Comparison of ENCODE assay signal across 27 cellular contexts in the genomic region with DNA sequence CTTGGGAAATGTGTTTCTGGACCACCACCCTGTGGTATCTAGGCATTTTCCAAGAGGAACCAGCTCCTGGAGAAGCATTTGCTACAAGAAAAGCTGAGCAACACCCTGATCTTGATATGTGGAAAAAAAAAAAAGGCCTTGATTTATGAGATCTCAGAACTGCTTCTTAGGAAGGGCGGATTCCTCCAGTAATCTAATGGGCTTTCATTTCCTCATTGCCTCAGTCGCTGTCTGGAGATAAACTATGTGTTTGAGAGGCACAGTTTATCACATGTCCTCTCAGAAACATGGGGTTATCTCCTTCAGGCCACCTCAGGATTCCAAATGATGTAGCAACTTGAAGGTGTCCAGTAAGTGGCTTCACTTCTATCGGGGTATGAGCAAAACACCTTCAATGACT. TPM values are rescaled to one million over a fixed set of nuclear protein-coding genes. Genes with fewer than 3 reads are reported as not detected.
A peak's percentile ranks its signal among the peaks of the same experiment; 100 is the strongest.
DNase-seq lines count a peak whose midpoint lies in the region; ATAC-seq, FAIRE-seq and TF ChIP-seq lines count a peak whose summit lies in the region.
"Had no signal": no experiment of that assay in that cellular context is flagged by ENCODE, and none has a peak within 500 bp of the region (broad histone marks: within the 10 kb centered on the region; RNA-seq: fewer than 3 reads in every experiment).

No MANE protein-coding gene starts in this region.

- 45% methylated on average over 3 of the region's 3 CpGs for WGBS in right cardiac atrium
- 5% methylated on average over 3 of the region's 3 CpGs for WGBS in HepG2 (ENCODE audit: low lambda C conversion rate)

- H3K27ac ChIP-seq in right cardiac atrium (ENCODE audit: low read length), result peak overlapping the region; percentile 6
- H3K27ac ChIP-seq in VCaP, result peak overlapping the region; percentile 97
- H3K27ac ChIP-seq in HepG2 (ENCODE audit: extremely low read length, insufficient read depth, low read length), result no peak overlapping the region
- H3K27ac ChIP-seq: epithelial cell of prostate, GM23248, uterus had no signal

- H3K4me2 ChIP-seq in HepG2 (ENCODE audit: low read depth, low read length), result peak overlapping the region; percentile 43

- no peaks in the 10 kb centered on the region for H3K9me3 ChIP-seq in right cardiac atrium (ENCODE audit: control insufficient read depth, low read length)
- no peaks in the 10 kb centered on the region for H3K9me3 ChIP-seq in HepG2 (ENCODE audit: low read length)
- H3K9me3 ChIP-seq: uterus had no signal

- peak overlapping the region; percentile 14 for H3K4me3 Mint-ChIP-seq in type B pancreatic cell
- H3K4me3 Mint-ChIP-seq: activated B cell treated with CpG ODN at 0.5 μM for 24 hours; activated CD4-positive, alpha-beta memory T cell treated with anti-CD3 and anti-CD28 coated beads, Interleukin-2, amount 10 ng/mL, durations not matched to agents 7 days and 5 days; CD14-positive monocyte; HFFc6; T-helper 17 cell had no signal

- H3K9me3 Mint-ChIP-seq in type B pancreatic cell, result no peaks in the 10 kb centered on the region
- H3K9me3 Mint-ChIP-seq: activated B cell treated with CpG ODN at 0.5 μM for 24 hours; activated CD4-positive, alpha-beta memory T cell treated with anti-CD3 and anti-CD28 coated beads, Interleukin-2, amount 10 ng/mL, durations not matched to agents 7 days and 5 days; CD14-positive monocyte; HFFc6 had no signal

- no peaks in the 10 kb centered on the region for H4K20me1 ChIP-seq in HepG2 (ENCODE audit: insufficient read depth, low read length)

- DNase-seq in right cardiac atrium, result no peak
- no peak for DNase-seq in left cardiac atrium
- no peak for DNase-seq in HepG2 (ENCODE audit: low spot score)
- no peak for DNase-seq in type B pancreatic cell (ENCODE audit: extremely low spot score, unreplicated experiment)
- DNase-seq in globus pallidus (ENCODE audit: low spot score), result no peak
- DNase-seq in NCI-H1105 (lab: John Stamatoyannopoulos, UW), result no peak
- DNase-seq in OCI-M2 (lab: John Stamatoyannopoulos, UW; ENCODE audit: unreplicated experiment), result no peak
- DNase-seq: activated B cell treated with CpG ODN at 0.5 μM for 24 hours; activated CD4-positive, alpha-beta memory T cell treated with anti-CD3 and anti-CD28 coated beads, Interleukin-2, amount 10 ng/mL, durations not matched to agents 7 days and 5 days; activated gamma-delta T cell; activated T-cell treated with anti-CD3 and anti-CD28 coated beads for 4 hours; caudate nucleus; GM23248; HFFc6; islet precursor cell; Karpas-422; mammary epithelial cell; NCI-H1092 treated with DMSO at 0.1 percent for 48 hours; NCI-H2081; stimulated activated CD4-positive, alpha-beta T cell treated with anti-CD3 and anti-CD28 coated beads, Interleukin-15, amount 100 ng/mL, for 24 hours; stimulated activated CD8-positive, alpha-beta memory T cell treated with anti-CD3 and anti-CD28 coated beads, Interleukin-4, amount 100 ng/mL, for 48 hours; T-helper 17 cell; uterus had no signal

- H3K27ac Mint-ChIP-seq in type B pancreatic cell, result peak overlapping the region; percentile 82
- H3K27ac Mint-ChIP-seq: activated B cell treated with CpG ODN at 0.5 μM for 24 hours; activated CD4-positive, alpha-beta memory T cell treated with anti-CD3 and anti-CD28 coated beads, Interleukin-2, amount 10 ng/mL, durations not matched to agents 7 days and 5 days; CD14-positive monocyte; HFFc6 had no signal

- no peaks in the 10 kb centered on the region for H3K36me3 ChIP-seq in HepG2 (replicated peaks in 1 of 2; ENCODE audit: control insufficient read depth in 1 of 2, insufficient read depth in 2 of 2, low read length in 2 of 2)
- H3K36me3 ChIP-seq: uterus had no signal

- no peaks in the 10 kb centered on the region for H3K79me2 ChIP-seq in HepG2 (ENCODE audit: insufficient read depth, low read length)

- no TSS peak for BruUV-seq in HepG2 (replicated peaks; lab: Mats Ljungman, UMichigan)

- POLR2A ChIA-PET in HepG2 (lab: Yijun Ruan, JAX), result no interaction called here

- H2AFZ ChIP-seq in HepG2 (ENCODE audit: low read length), result no peak overlapping the region
- H2AFZ ChIP-seq: GM23248 had no signal

- TF ChIP-seq POLR2A in HepG2 (IDR thresholded peaks at IDR 0.05; ENCODE audit: insufficient read depth in 1 of 2, low read depth in 2 of 2, low read length in 2 of 2), result no peak

- intact Hi-C loops in right cardiac atrium (cut with DNase I), result no loop called here
- intact Hi-C loops in left cardiac atrium (cut with DNase I), result no loop called here
- intact Hi-C loops in HepG2 (cut with micrococcal nuclease; ENCODE audit: unreplicated experiment), result no loop called here

- H3K27me3 Mint-ChIP-seq in type B pancreatic cell, result peaks cover 3% of the 10 kb centered on the region
- H3K27me3 Mint-ChIP-seq: activated B cell treated with CpG ODN at 0.5 μM for 24 hours; activated CD4-positive, alpha-beta memory T cell treated with anti-CD3 and anti-CD28 coated beads, Interleukin-2, amount 10 ng/mL, durations not matched to agents 7 days and 5 days; T-helper 17 cell had no signal

- no peak overlapping the region for H3K9ac ChIP-seq in HepG2 (ENCODE audit: insufficient read depth, low read depth, low read length)
- H3K9ac ChIP-seq: GM23248 had no signal

- H3K27me3 ChIP-seq in right cardiac atrium (ENCODE audit: control insufficient read depth, insufficient read depth), result no peaks in the 10 kb centered on the region
- H3K27me3 ChIP-seq in HepG2 (ENCODE audit: control insufficient read depth in 1 of 2, insufficient read depth in 2 of 2, low read length in 2 of 2), result no peaks in the 10 kb centered on the region; a peak in 1 of 5 replicates
- H3K27me3 ChIP-seq: uterus had no signal

- in situ Hi-C loops in HepG2 (cut with HindIII; ENCODE audit: extremely low pct_ligation_motif_present, low pct_unique_long_range_greater_than_20kb), result no loop called here

- H3K4me1 Mint-ChIP-seq in type B pancreatic cell (ENCODE audit: unreplicated experiment), result peaks cover 10% of the 10 kb centered on the region
- H3K4me1 Mint-ChIP-seq: activated B cell treated with CpG ODN at 0.5 μM for 24 hours had no signal

- peaks cover 11% of the 10 kb centered on the region for H3K4me1 ChIP-seq in right cardiac atrium (ENCODE audit: control insufficient read depth, insufficient read depth, low read length)
- peaks cover 17% of the 10 kb centered on the region for H3K4me1 ChIP-seq in HepG2 (ENCODE audit: insufficient read depth, low read length)
- H3K4me1 ChIP-seq: uterus had no signal

- no peak overlapping the region for H3K4me3 ChIP-seq in right cardiac atrium (ENCODE audit: low read length)
- H3K4me3 ChIP-seq in HepG2 (replicated peaks in 1 of 3; ENCODE audit: insufficient read depth in 1 of 3, low read depth in 2 of 3, low read length in 3 of 3), result peak overlapping the region in 1 of 3 experiments; percentile 19; a peak in 1 of 6 replicates
- H3K4me3 ChIP-seq: GM23248, uterus had no signal

- CTCF ChIA-PET in HepG2 (lab: Yijun Ruan, JAX; ENCODE audit: low intra/inter-chr PET ratio, low total read pairs), result no interaction called here

- H3K36me3 Mint-ChIP-seq in type B pancreatic cell, result no peaks in the 10 kb centered on the region
- H3K36me3 Mint-ChIP-seq: CD14-positive monocyte had no signal

- no peak for FAIRE-seq in HepG2 (lab: Jason Lieb, UNC)

- TF ChIP-seq EP300 in HepG2 (IDR thresholded peaks at IDR 0.05; ENCODE audit: low read depth in 2 of 2, low read length in 2 of 2), result no peak
- TF ChIP-seq EP300 in HepG2 (CRISPR knock-in tag; IDR thresholded peaks at IDR 0.05; ENCODE audit: borderline replicate concordance), result no peak

- ATAC-seq in right cardiac atrium (no peak), left cardiac atrium (no peak), HepG2 (no peak)
- ATAC-seq: sciatic nerve, T-helper 17 cell had no signal

- TF ChIP-seq CTCF in VCaP (conservative IDR thresholded peaks at IDR 0.05) (no peak), HepG2 (CRISPR knock-in tag; IDR thresholded peaks at IDR 0.05) (no peak), type B pancreatic cell (conservative IDR thresholded peaks at IDR 0.05) (no peak)

- no peak for TF ChIP-seq RAD21 in HepG2 (CRISPR knock-in tag; IDR thresholded peaks at IDR 0.05)

TF ChIP-seq in HepG2, 621 proteins besides CTCF, POLR2A, EP300 and RAD21 (continues in another document):
- TF ChIP-seq TAF1 (CRISPR knock-in tag; IDR thresholded peaks at IDR 0.05) (no peak), PHF21A (CRISPR knock-in tag; IDR thresholded peaks at IDR 0.05) (no peak), LCORL (IDR thresholded peaks at IDR 0.05) (no peak), LCORL (CRISPR knock-in tag; IDR thresholded peaks at IDR 0.05) (no peak), RFX1 (IDR thresholded peaks at IDR 0.05) (no peak), ZNF75D (CRISPR knock-in tag; IDR thresholded peaks at IDR 0.05; ENCODE audit: borderline replicate concordance) (no peak), ZSCAN12 (CRISPR knock-in tag; IDR thresholded peaks at IDR 0.05) (no peak), DNMT3B (CRISPR knock-in tag; conservative IDR thresholded peaks at IDR 0.05) (no peak)

RNA-seq across cellular contexts. Expression of gene ZNF622, which starts 56.5 kb away (rescaled TPM):
- total RNA-seq in right cardiac atrium, result 10 to 100 TPM; 35.9 to 51.0 (median 40.2) TPM
- 44.6 TPM for polyA plus RNA-seq in right cardiac atrium
- 10 to 100 TPM; 24.4 to 30.3 TPM for total RNA-seq in left cardiac atrium
- total RNA-seq in HepG2 (2016; rRNA removed; fragmentation: Illumina TruSeq; extraction: Trizol), result 44.7 and 50.2 TPM in 2 replicates
- total RNA-seq in HepG2 (2016; cell fraction: cytosol; rRNA removed; fragmentation: Illumina TruSeq; extraction: Trizol; ENCODE audit: low read depth), result 7.9 and 9.2 TPM in 2 replicates
- 42.5 and 45.6 TPM in 2 replicates for total RNA-seq in HepG2 (2016; cell fraction: insoluble cytoplasmic fraction; rRNA removed; fragmentation: Illumina TruSeq; extraction: Trizol)
- 10.6 and 12.6 TPM in 2 replicates for total RNA-seq in HepG2 (2016; cell fraction: membrane; rRNA removed; fragmentation: Illumina TruSeq; extraction: Trizol)
- 25.0 and 27.5 TPM in 2 replicates for total RNA-seq in HepG2 (2016; cell fraction: nucleus; rRNA removed; fragmentation: Illumina TruSeq; extraction: Trizol)
- polyA plus RNA-seq in HepG2 (2011; rRNA removed), result 10.9 and 12.1 TPM in 2 replicates
- polyA plus RNA-seq in HepG2 (2011; cell fraction: cytosol; rRNA removed), result 11.9 and 12.6 TPM in 2 replicates
- polyA plus RNA-seq in HepG2 (2011; cell fraction: nucleus; rRNA removed), result 6.4 and 7.3 TPM in 2 replicates
- polyA plus RNA-seq in HepG2 (2012), result 21.6 and 22.5 TPM in 2 replicates
- 5.6 and 6.2 TPM in 2 replicates for polyA plus RNA-seq in HepG2 (2016; cell fraction: cytosol; fragmentation: Illumina TruSeq; extraction: Trizol; ENCODE audit: low read depth)
- 37.3 and 41.8 TPM in 2 replicates for polyA plus RNA-seq in HepG2 (2016; cell fraction: insoluble cytoplasmic fraction; fragmentation: Illumina TruSeq; extraction: Trizol; ENCODE audit: low read depth)
- 6.4 and 8.0 TPM in 2 replicates for polyA plus RNA-seq in HepG2 (2016; cell fraction: membrane; fragmentation: Illumina TruSeq; extraction: Trizol; ENCODE audit: low read depth)
- polyA plus RNA-seq in HepG2 (2016; cell fraction: nucleus; fragmentation: Illumina TruSeq; extraction: Trizol; ENCODE audit: insufficient read depth, low read depth), result 27.7 and 29.2 TPM in 2 replicates
- 9.9 and 22.3 TPM in 2 replicates for polyA minus RNA-seq in HepG2 (2011; rRNA and poly(A)+ RNA removed; ENCODE audit: low replicate concordance)
- polyA minus RNA-seq in HepG2 (2011; cell fraction: cytosol; rRNA and poly(A)+ RNA removed), result 7.6 and 8.3 TPM in 2 replicates
- 15.4 and 18.2 TPM in 2 replicates for polyA minus RNA-seq in HepG2 (2011; cell fraction: nucleus; rRNA and poly(A)+ RNA removed)
- total RNA-seq in type B pancreatic cell (ENCODE audit: low replicate concordance), result 24.3 and 32.5 TPM in 2 replicates
